Comparison of ENCODE assay signal across 17 cellular contexts in genomic region chr7:17786314-17786852, GRCh38.
A peak's percentile ranks its signal among the peaks of the same experiment; 100 is the strongest.
DNase-seq lines count a peak whose midpoint lies in the region; ATAC-seq and TF ChIP-seq lines count a peak whose summit lies in the region.
"Had no signal": no experiment of that assay in that cellular context is flagged by ENCODE, and none has a peak within 500 bp of the region (broad histone marks: within the 10 kb centered on the region; RNA-seq: fewer than 3 reads in every experiment).

No MANE protein-coding gene starts in this region.

- H3K4me2 ChIP-seq in H9 (ENCODE audit: insufficient read depth, insufficient read length, low read length) = no peak overlapping the region
- no peak overlapping the region for H3K4me2 ChIP-seq in mesenchymal stem cell (ENCODE audit: low read length, poor library complexity, severe bottlenecking)
- H3K4me2 ChIP-seq in PC-9 = no peak overlapping the region
- H3K4me2 ChIP-seq: A549 had no signal

- H2BK20ac ChIP-seq in H9 (ENCODE audit: low read depth, low read length, poor library complexity, severe bottlenecking) = no peak overlapping the region

- H3K4me1 Mint-ChIP-seq in H9 (peaks cover 7 to 9% of the 10 kb centered on the region in 2 experiments), chondrocyte (ENCODE audit: low read depth) (peaks cover 5% of the 10 kb centered on the region)
- no peaks in the 10 kb centered on the region for H3K4me1 Mint-ChIP-seq in stimulated activated naive B cell treated with anti-CD40 and anti-IgM and Interleukin-4, amounts not matched to agents 10 μg/mL and 1 μg/mL and 100 μg/mL, for 72 hours
- H3K4me1 Mint-ChIP-seq in activated T-cell treated with anti-CD3 and anti-CD28 coated beads, Interleukin-2, amount 50 U/mL, for 72 hours (ENCODE audit: low read depth) = no peaks in the 10 kb centered on the region

- H2BK12ac ChIP-seq in H9 (ENCODE audit: insufficient read length, low read depth, low read length) (no peak overlapping the region), mesenchymal stem cell (ENCODE audit: low read length in 2 of 2) (no peak overlapping the region)

- intact Hi-C loops in posterior vena cava (cut with DNase I) (no loop called here), PC-9 (cut with micrococcal nuclease; ENCODE audit: unreplicated experiment) (no loop called here)

- H4K5ac ChIP-seq in H9 (ENCODE audit: insufficient read length, low read depth, low read length) = no peak overlapping the region

- H3K79me2 ChIP-seq in H9 (ENCODE audit: insufficient read depth, low read length) (no peaks in the 10 kb centered on the region), PC-9 (ENCODE audit: low read depth) (no peaks in the 10 kb centered on the region)

- H4K91ac ChIP-seq in H9 (ENCODE audit: insufficient read length, low read depth, low read length) (no peak overlapping the region), mesenchymal stem cell (ENCODE audit: low read length) (no peak overlapping the region)

- H3K4me3 ChIP-seq in mesenchymal stem cell (ENCODE audit: insufficient read depth in 1 of 2, low read depth in 1 of 2, low read length in 2 of 2) (no peak overlapping the region), PC-9 (no peak overlapping the region)
- H3K4me3 ChIP-seq: A549, MG63, SJCRH30 had no signal

- H3K14ac ChIP-seq in H9 (ENCODE audit: insufficient read depth, low read length) = no peak overlapping the region
- H3K14ac ChIP-seq in mesenchymal stem cell (ENCODE audit: low read length in 2 of 2) = peak overlapping the region in 1 of 2 experiments; percentile 18

- H3K23me2 ChIP-seq in H9 (ENCODE audit: insufficient read length, low read depth, low read length, poor library complexity, severe bottlenecking) = no peaks in the 10 kb centered on the region

- H3K79me1 ChIP-seq in H9 (ENCODE audit: insufficient read depth, low read depth, low read length, poor library complexity, severe bottlenecking) (no peaks in the 10 kb centered on the region), mesenchymal stem cell (replicated peaks; ENCODE audit: low read length, poor library complexity, severe bottlenecking) (no peaks in the 10 kb centered on the region)

- no TSS peak for BruUV-seq in PC-9 (replicated peaks; lab: Mats Ljungman, UMichigan)

- no peaks in the 10 kb centered on the region for H3K9me3 ChIP-seq in H9 (ENCODE audit: control insufficient read depth, low read depth, low read length)
- H3K9me3 ChIP-seq in mesenchymal stem cell (ENCODE audit: control insufficient read depth, low read length) = no peaks in the 10 kb centered on the region
- 0 out of 2 replicates have a peak, but pooled peaks cover 3% of the 10 kb centered on the region for H3K9me3 ChIP-seq in PC-9 (ENCODE audit: insufficient read depth, low read depth)
- H3K9me3 ChIP-seq: A549, BE2C, MG63, SJCRH30 had no signal

- H3K36me3 ChIP-seq in mesenchymal stem cell (ENCODE audit: control insufficient read depth in 1 of 2, insufficient read depth in 2 of 2, low read depth in 1 of 2, low read length in 2 of 2) = peaks cover 0 to 17% of the 10 kb centered on the region in 2 experiments
- 0 out of 2 replicates have a peak, but pooled peaks cover 10% of the 10 kb centered on the region for H3K36me3 ChIP-seq in PC-9 (ENCODE audit: low read depth)
- H3K36me3 ChIP-seq: BE2C, MG63, SJCRH30 had no signal

- H3K36me3 Mint-ChIP-seq in H9 (ENCODE audit: insufficient read depth in 1 of 3, low read depth in 3 of 3) = no peaks in the 10 kb centered on the region
- peaks cover 4% of the 10 kb centered on the region for H3K36me3 Mint-ChIP-seq in chondrocyte (ENCODE audit: low read depth)
- H3K36me3 Mint-ChIP-seq in stimulated activated naive B cell treated with anti-CD40 and anti-IgM and Interleukin-4, amounts not matched to agents 10 μg/mL and 1 μg/mL and 100 μg/mL, for 72 hours = peaks cover 8 to 9% of the 10 kb centered on the region in 2 donors
- H3K36me3 Mint-ChIP-seq in activated T-cell treated with anti-CD3 and anti-CD28 coated beads, Interleukin-2, amount 50 U/mL, for 72 hours (ENCODE audit: insufficient read depth in 2 of 2) = no peaks in the 10 kb centered on the region

- H2AK5ac ChIP-seq in H9 (ENCODE audit: insufficient read length, low read length) (no peak overlapping the region), mesenchymal stem cell (ENCODE audit: low read length, severe bottlenecking) (no peak overlapping the region)

- no peak overlapping the region for H3K18ac ChIP-seq in H9 (ENCODE audit: insufficient read length, low read depth, low read length)
- H3K18ac ChIP-seq in mesenchymal stem cell (ENCODE audit: low read depth in 1 of 2, low read length in 2 of 2) = peak overlapping the region in 1 of 2 experiments; percentile 37

- H3T11ph ChIP-seq in H9 (ENCODE audit: low read length) = no peak overlapping the region

- H2BK120ac ChIP-seq in H9 (ENCODE audit: low read depth, low read length, poor library complexity, severe bottlenecking) (no peak overlapping the region), mesenchymal stem cell (ENCODE audit: low read depth, low read length) (no peak overlapping the region)

- H3K4me1 ChIP-seq in H9 (ENCODE audit: insufficient read depth, low read length) (no peaks in the 10 kb centered on the region), mesenchymal stem cell (ENCODE audit: control insufficient read depth, insufficient read depth, low read depth, low read length) (no peaks in the 10 kb centered on the region), PC-9 (replicated peaks; ENCODE audit: insufficient read depth) (peaks cover 22% of the 10 kb centered on the region)
- H3K4me1 ChIP-seq: SJCRH30 had no signal

- no CpG with 5 or more reads among the region's 6 CpGs for WGBS in H9 (ENCODE audit: extremely low coverage, insufficient read length, low lambda C conversion rate)
- WGBS in mesenchymal stem cell = 51% methylated on average over 3 of the region's 6 CpGs

- H3K27ac Mint-ChIP-seq in H9 (peak overlapping the region in 2 of 3 experiments; percentile 12 to 58; a peak in 2 of 7 replicates), chondrocyte (ENCODE audit: unreplicated experiment) (no peak overlapping the region)
- no peak overlapping the region for H3K27ac Mint-ChIP-seq in stimulated activated naive B cell treated with anti-CD40 and anti-IgM and Interleukin-4, amounts not matched to agents 10 μg/mL and 1 μg/mL and 100 μg/mL, for 72 hours
- no peak overlapping the region for H3K27ac Mint-ChIP-seq in activated T-cell treated with anti-CD3 and anti-CD28 coated beads, Interleukin-2, amount 50 U/mL, for 72 hours

- ATAC-seq in stimulated activated naive B cell treated with anti-CD40 and anti-IgM and Interleukin-4, amounts not matched to agents 10 μg/mL and 1 μg/mL and 100 μg/mL, for 72 hours (replicated peaks) = no peak
- no peak for ATAC-seq in activated T-cell treated with anti-CD3 and anti-CD28 coated beads, Interleukin-2, amount 50 U/mL, for 72 hours (replicated peaks in 1 of 2)

- peaks cover 5% of the 10 kb centered on the region; the same call in 1 of the 2 replicates for H3F3A ChIP-seq in PC-9 (ENCODE audit: insufficient read depth, low read depth)

- H2AFZ ChIP-seq in H9 (ENCODE audit: low read length) (no peak overlapping the region), mesenchymal stem cell (ENCODE audit: low read depth, low read length) (no peak overlapping the region), PC-9 (no peak overlapping the region)

- H3K9ac ChIP-seq in H9 (ENCODE audit: extremely low read depth, insufficient read length, low read length) (no peak overlapping the region), mesenchymal stem cell (ENCODE audit: low read length) (no peak overlapping the region)

- CTCF ChIA-PET in PC-9 (lab: Charles Lee) = interaction anchor here (0.5 kb wide), 1 partner anchor 571 kb away, joined by 3 read pairs; no protein-coding TSS in a partner anchor

- no peaks in the 10 kb centered on the region for H4K20me1 ChIP-seq in H9 (ENCODE audit: control insufficient read depth, insufficient read depth, insufficient read length)
- no peaks in the 10 kb centered on the region for H4K20me1 ChIP-seq in PC-9 (ENCODE audit: insufficient read depth)

- H4K8ac ChIP-seq in H9 (replicated peaks; ENCODE audit: insufficient read length, low read depth, low read length) (no peak overlapping the region), mesenchymal stem cell (ENCODE audit: low read length) (peak overlapping the region; percentile 12)

- H3K56ac ChIP-seq in H9 (ENCODE audit: insufficient read length, low read depth, low read length) = no peak overlapping the region

- H2BK5ac ChIP-seq in H9 (ENCODE audit: insufficient read length, low read length) (no peak overlapping the region), mesenchymal stem cell (ENCODE audit: low read depth, low read length, poor library complexity, severe bottlenecking) (no peak overlapping the region)

- H3K9me2 ChIP-seq in PC-9 (ENCODE audit: insufficient read depth) = no peaks in the 10 kb centered on the region; the same call in 1 of the 2 replicates

- POLR2A ChIA-PET in PC-9 (lab: Charles Lee; ENCODE audit: unreplicated experiment) = no interaction called here

- H3K27ac ChIP-seq in H9 (ENCODE audit: insufficient read length, low read depth, low read length) (no peak overlapping the region), mesenchymal stem cell (ENCODE audit: low read length, poor library complexity, severe bottlenecking) (no peak overlapping the region), PC-9 (no peak overlapping the region)
- H3K27ac ChIP-seq: A549, SJCRH30 had no signal

- H3K27me3 Mint-ChIP-seq in H9 (ENCODE audit: low read depth) (no peaks in the 10 kb centered on the region), chondrocyte (ENCODE audit: low read depth) (no peaks in the 10 kb centered on the region)
- H3K27me3 Mint-ChIP-seq in stimulated activated naive B cell treated with anti-CD40 and anti-IgM and Interleukin-4, amounts not matched to agents 10 μg/mL and 1 μg/mL and 100 μg/mL, for 72 hours = no peaks in the 10 kb centered on the region
- no peaks in the 10 kb centered on the region for H3K27me3 Mint-ChIP-seq in activated T-cell treated with anti-CD3 and anti-CD28 coated beads, Interleukin-2, amount 50 U/mL, for 72 hours (ENCODE audit: low read depth)

- TF ChIP-seq CTCF in H9 (conservative IDR thresholded peaks at IDR 0.05) (no peak), chondrocyte (IDR thresholded peaks at IDR 0.05) (no peak), PC-9 (conservative IDR thresholded peaks at IDR 0.05) (no peak)

- no peak overlapping the region for H3K23ac ChIP-seq in H9 (ENCODE audit: insufficient read length, low read depth, low read length)
- no peak overlapping the region for H3K23ac ChIP-seq in mesenchymal stem cell (ENCODE audit: low read length in 2 of 2)

- DNase-seq in H9 (no peak), chondrocyte (ENCODE audit: low spot score) (peak; percentile 51), mesenchymal stem cell (no peak), posterior vena cava (ENCODE audit: low spot score) (peak; percentile 48), PC-9 (no peak), OCI-M2 (lab: John Stamatoyannopoulos, UW; ENCODE audit: unreplicated experiment) (no peak)
- no peak for DNase-seq in stimulated activated naive B cell treated with anti-CD40 and anti-IgM and Interleukin-4, amounts not matched to agents 10 μg/mL and 1 μg/mL and 100 μg/mL, for 72 hours
- no peak for DNase-seq in activated T-cell treated with anti-CD3 and anti-CD28 coated beads, Interleukin-2, amount 50 U/mL, for 72 hours
- DNase-seq: BE2C, GDM1, MG63, NCI-H1417 treated with DMSO at 0.1 percent for 48 hours, NCI-H187, NCI-H510A, NCI-H748 treated with DMSO at 0.1 percent for 48 hours, SJCRH30 had no signal

- no peak overlapping the region for H3K4me3 Mint-ChIP-seq in H9
- no peak overlapping the region for H3K4me3 Mint-ChIP-seq in chondrocyte (ENCODE audit: unreplicated experiment)
- H3K4me3 Mint-ChIP-seq in stimulated activated naive B cell treated with anti-CD40 and anti-IgM and Interleukin-4, amounts not matched to agents 10 μg/mL and 1 μg/mL and 100 μg/mL, for 72 hours = no peak overlapping the region
- H3K4me3 Mint-ChIP-seq in activated T-cell treated with anti-CD3 and anti-CD28 coated beads, Interleukin-2, amount 50 U/mL, for 72 hours = no peak overlapping the region

- H3K9me3 Mint-ChIP-seq in H9 (no peaks in the 10 kb centered on the region), chondrocyte (ENCODE audit: low read depth) (no peaks in the 10 kb centered on the region)
- no peaks in the 10 kb centered on the region for H3K9me3 Mint-ChIP-seq in stimulated activated naive B cell treated with anti-CD40 and anti-IgM and Interleukin-4, amounts not matched to agents 10 μg/mL and 1 μg/mL and 100 μg/mL, for 72 hours
- H3K9me3 Mint-ChIP-seq in activated T-cell treated with anti-CD3 and anti-CD28 coated beads, Interleukin-2, amount 50 U/mL, for 72 hours = no peaks in the 10 kb centered on the region

- H3K4ac ChIP-seq in H9 (ENCODE audit: low read depth, low read length) (no peak overlapping the region), mesenchymal stem cell (ENCODE audit: low read depth in 1 of 2, low read length in 2 of 2) (no peak overlapping the region)

- H2BK15ac ChIP-seq in H9 (ENCODE audit: low read depth, low read length) = no peak overlapping the region
- no peak overlapping the region for H2BK15ac ChIP-seq in mesenchymal stem cell (ENCODE audit: low read depth, poor library complexity, severe bottlenecking)

- H3K27me3 ChIP-seq in H9 (ENCODE audit: insufficient read depth, low read length) (no peaks in the 10 kb centered on the region), mesenchymal stem cell (ENCODE audit: control insufficient read depth in 1 of 2, insufficient read depth in 1 of 2, low read length in 2 of 2) (no peaks in the 10 kb centered on the region), PC-9 (ENCODE audit: insufficient read depth, low read depth) (no peaks in the 10 kb centered on the region)
- H3K27me3 ChIP-seq: BE2C, MG63, SJCRH30 had no signal

Comparison
In these comparisons a context has a peak if more than half of its experiments do, and no peak if none do; other contexts are left out.
1. DNase-seq: peak in chondrocyte (single experiment) and posterior vena cava (single experiment); none in H9 (single experiment), mesenchymal stem cell (single experiment), stimulated activated naive B cell treated with anti-CD40 and anti-IgM and Interleukin-4, amounts not matched to agents 10 μg/mL and 1 μg/mL and 100 μg/mL, for 72 hours (single experiment), activated T-cell treated with anti-CD3 and anti-CD28 coated beads, Interleukin-2, amount 50 U/mL, for 72 hours (0 of 2), PC-9 (0 of 2) and OCI-M2 (single experiment).
2. H3K27ac Mint-ChIP-seq: peak in H9 (2 of 3); none in chondrocyte (single experiment), stimulated activated naive B cell treated with anti-CD40 and anti-IgM and Interleukin-4, amounts not matched to agents 10 μg/mL and 1 μg/mL and 100 μg/mL, for 72 hours (single experiment) and activated T-cell treated with anti-CD3 and anti-CD28 coated beads, Interleukin-2, amount 50 U/mL, for 72 hours (single experiment).